19 cellular contexts compared by ENCODE assay signal in the genomic region with DNA sequence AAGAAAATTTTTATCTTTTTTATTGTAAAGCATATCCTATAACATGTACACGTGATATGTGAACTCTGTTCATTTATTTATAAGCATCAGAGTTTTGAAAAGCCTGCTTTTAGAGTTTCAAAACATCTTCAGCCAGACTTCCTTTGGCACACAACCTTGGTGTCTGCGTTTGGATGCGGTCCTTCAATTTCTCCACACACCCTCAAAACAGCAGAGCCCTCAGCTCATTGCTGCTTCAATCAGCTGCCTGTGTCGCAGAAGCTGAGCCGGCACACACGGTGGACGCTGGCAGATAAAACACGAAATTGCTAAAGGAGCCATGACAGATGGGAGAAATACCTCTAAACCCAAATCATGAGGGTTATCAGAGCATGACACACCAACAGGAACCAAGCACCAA.
"Had no signal": no experiment of that assay in that cellular context is flagged by ENCODE, and none has a peak within 500 bp of the region (broad histone marks: within the 10 kb centered on the region; RNA-seq: fewer than 3 reads in every experiment).

No MANE protein-coding gene starts in this region.

- DNase-seq: activated CD4-positive, alpha-beta T cell treated with anti-CD3 and anti-CD28 coated beads, Interleukin-2, amount 50 U/mL, for 4 hours; activated CD4-positive, CD25-positive, alpha-beta regulatory T cell treated with anti-CD3 and anti-CD28 coated beads, Interleukin-2, amount 50 U/mL, for 72 hours; activated naive CD4-positive, alpha-beta T cell treated with anti-CD3 and anti-CD28 coated beads, Interleukin-2, amount 10 ng/mL, durations not matched to agents 7 days and 5 days; caudate nucleus; effector CD8-positive, alpha-beta T cell; kidney; mesendoderm; ovary; stimulated activated CD4-positive, alpha-beta T cell treated with anti-CD3 and anti-CD28 coated beads, Interleukin-15, amount 100 ng/mL, for 24 hours; stimulated activated CD4-positive, alpha-beta T cell treated with anti-CD3 and anti-CD28 coated beads, Interleukin-4, amount 100 ng/mL, for 1 hour; stimulated activated naive CD4-positive, alpha-beta T cell; T-cell; T-helper 9 cell had no signal

- H2AFZ ChIP-seq: hepatocyte had no signal

- H3K4me3 ChIP-seq: coronary artery, hepatocyte, ovary, SK-N-MC, tibial artery, vagina had no signal

- H3K4me3 Mint-ChIP-seq: activated naive CD4-positive, alpha-beta T cell treated with anti-CD3 and anti-CD28 coated beads, Interleukin-2, amount 10 ng/mL, durations not matched to agents 7 days and 5 days; neural crest cell; T-cell had no signal

- H3K27me3 Mint-ChIP-seq: activated naive CD4-positive, alpha-beta T cell treated with anti-CD3 and anti-CD28 coated beads, Interleukin-2, amount 10 ng/mL, durations not matched to agents 7 days and 5 days had no signal

- H3K9me3 ChIP-seq: ovary, tibial artery, vagina had no signal

- H3K4me1 ChIP-seq: vagina had no signal

- ATAC-seq: T-cell had no signal

- H3K4me2 ChIP-seq: hepatocyte had no signal

- H3K27me3 ChIP-seq: hepatocyte, ovary, tibial artery, vagina had no signal

- H3K36me3 ChIP-seq: ovary, tibial artery, vagina had no signal

- FAIRE-seq: kidney had no signal

- H3K27ac ChIP-seq: coronary artery, hepatocyte, ovary, SK-N-MC, tibial artery, vagina had no signal

- H3K27ac Mint-ChIP-seq: activated naive CD4-positive, alpha-beta T cell treated with anti-CD3 and anti-CD28 coated beads, Interleukin-2, amount 10 ng/mL, durations not matched to agents 7 days and 5 days; T-cell had no signal

- H3K4me1 Mint-ChIP-seq: activated naive CD4-positive, alpha-beta T cell treated with anti-CD3 and anti-CD28 coated beads, Interleukin-2, amount 10 ng/mL, durations not matched to agents 7 days and 5 days; T-cell had no signal

- H3K79me2 ChIP-seq: hepatocyte had no signal

- H3K36me3 Mint-ChIP-seq: activated naive CD4-positive, alpha-beta T cell treated with anti-CD3 and anti-CD28 coated beads, Interleukin-2, amount 10 ng/mL, durations not matched to agents 7 days and 5 days; T-cell had no signal
